In the genomic region with DNA sequence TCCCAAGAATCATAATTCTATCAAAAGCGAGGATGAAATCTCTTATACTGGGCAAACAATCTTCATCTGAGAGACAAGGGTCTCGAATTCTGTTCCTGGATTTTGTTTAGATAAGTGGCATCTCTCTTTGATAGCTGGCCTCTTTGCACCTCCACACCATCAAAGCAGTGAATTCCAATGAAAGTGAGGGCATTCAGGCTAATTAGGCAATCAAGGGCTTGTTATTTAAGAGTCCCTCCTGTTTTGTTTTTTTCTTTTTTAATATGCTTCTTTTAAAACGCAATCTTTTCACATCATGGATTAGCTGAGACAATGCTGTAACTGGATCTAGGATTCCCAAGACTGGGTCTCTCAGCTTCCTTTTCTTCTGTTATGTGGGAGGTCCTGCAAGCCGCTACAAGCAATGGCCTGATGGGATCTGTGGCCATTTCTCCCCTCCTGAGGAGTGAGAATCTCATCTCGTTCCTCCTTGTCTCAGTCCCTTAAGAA, we compare ENCODE assay signal across 26 cellular contexts.
"Had no signal": no experiment of that assay in that cellular context is flagged by ENCODE, and none has a peak within 500 bp of the region (broad histone marks: within the 10 kb centered on the region; RNA-seq: fewer than 3 reads in every experiment).

No MANE protein-coding gene starts in this region.

- H3K27ac Mint-ChIP-seq: activated CD4-positive, alpha-beta memory T cell treated with anti-CD3 and anti-CD28 coated beads for 36 hours; activated CD4-positive, alpha-beta T cell treated with anti-CD3 and anti-CD28 coated beads, Interleukin-2, amount 10 ng/mL, durations not matched to agents 7 days and 5 days; activated naive CD8-positive, alpha-beta T cell; T-cell had no signal

- H3K4me3 Mint-ChIP-seq: activated CD4-positive, alpha-beta memory T cell treated with anti-CD3 and anti-CD28 coated beads for 36 hours; activated CD4-positive, alpha-beta T cell treated with anti-CD3 and anti-CD28 coated beads, Interleukin-2, amount 10 ng/mL, durations not matched to agents 7 days and 5 days; activated naive CD8-positive, alpha-beta T cell; activated T-cell treated with anti-CD3 and anti-CD28 coated beads, Interleukin-2, amount 50 U/mL, for 4 hours; T-cell had no signal

- H3K36me3 ChIP-seq: brain microvascular endothelial cell, cardiac muscle cell had no signal

- ATAC-seq: activated T-cell treated with anti-CD3 and anti-CD28 coated beads, Interleukin-2, amount 50 U/mL, for 4 hours; K562; T-cell had no signal

- H3K9me3 Mint-ChIP-seq: activated CD4-positive, alpha-beta memory T cell treated with anti-CD3 and anti-CD28 coated beads for 36 hours; activated CD4-positive, alpha-beta T cell treated with anti-CD3 and anti-CD28 coated beads, Interleukin-2, amount 10 ng/mL, durations not matched to agents 7 days and 5 days; activated T-cell treated with anti-CD3 and anti-CD28 coated beads, Interleukin-2, amount 50 U/mL, for 4 hours; T-cell had no signal

- H3K4me3 ChIP-seq: cardiac muscle cell, K562 had no signal

- H3K4me1 Mint-ChIP-seq: activated CD4-positive, alpha-beta T cell treated with anti-CD3 and anti-CD28 coated beads, Interleukin-2, amount 10 ng/mL, durations not matched to agents 7 days and 5 days; T-cell had no signal

- H3K36me3 Mint-ChIP-seq: activated CD4-positive, alpha-beta memory T cell treated with anti-CD3 and anti-CD28 coated beads for 36 hours; activated naive CD8-positive, alpha-beta T cell; T-cell had no signal

- H3K27me3 ChIP-seq: brain microvascular endothelial cell, cardiac muscle cell had no signal

- DNase-seq: activated CD4-positive, alpha-beta memory T cell treated with anti-CD3 and anti-CD28 coated beads for 36 hours; activated CD4-positive, alpha-beta T cell treated with anti-CD3 and anti-CD28 coated beads, Interleukin-2, amount 10 ng/mL, durations not matched to agents 7 days and 5 days; activated CD4-positive, CD25-positive, alpha-beta regulatory T cell; activated CD8-positive, alpha-beta memory T cell treated with anti-CD3 and anti-CD28 coated beads for 24 hours; activated effector memory CD4-positive, alpha-beta T cell treated with anti-CD3 and anti-CD28 coated beads, Interleukin-2, amount 50 U/mL, for 16 hours; activated naive CD4-positive, alpha-beta T cell treated with Interleukin-2 at 50 U/mL for 16 hours; activated T-cell treated with anti-CD3 and anti-CD28 coated beads, Interleukin-2, amount 50 U/mL, for 4 hours; brain microvascular endothelial cell; Karpas-422; MM.1S; NCI-H1436 treated with DMSO at 0.1 percent for 48 hours; NCI-H187 treated with DMSO at 0.1 percent for 48 hours; NCI-H2081 treated with DMSO at 0.1 percent for 48 hours; NCI-H2171 treated with DMSO at 0.1 percent for 48 hours; NCI-H226; NCI-H510A; NCI-H526 treated with DMSO at 0.1 percent for 48 hours; NCI-H82; SIG-M5; T-cell; T-helper 2 cell; T1000 had no signal

- FAIRE-seq: K562, TTC549 had no signal

- H3K27ac ChIP-seq: brain microvascular endothelial cell, cardiac muscle cell had no signal
